20 cellular contexts compared by ENCODE assay signal in the genomic region with DNA sequence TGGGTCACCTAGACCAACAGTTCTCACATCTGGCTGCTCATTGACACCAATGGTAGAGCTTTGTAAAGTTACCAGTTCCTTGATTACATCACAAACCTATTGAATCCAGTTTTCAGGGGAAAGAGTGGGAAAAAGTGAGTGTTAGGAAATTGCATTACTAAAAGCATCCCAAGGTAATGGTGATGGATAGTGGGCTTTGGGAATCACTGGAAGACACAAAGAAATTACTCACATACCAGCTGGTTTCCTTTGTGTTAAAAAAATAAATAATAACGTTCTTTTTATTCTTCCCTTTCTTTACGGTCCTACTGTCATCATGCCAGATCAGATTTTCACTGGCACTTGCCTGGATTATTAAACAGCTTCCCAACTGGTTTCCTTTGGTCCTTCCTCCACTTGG.
A peak's percentile ranks its signal among the peaks of the same experiment; 100 is the strongest.
DNase-seq lines count a peak whose midpoint lies in the region; FAIRE-seq and TF ChIP-seq lines count a peak whose summit lies in the region.
"Had no signal": no experiment of that assay in that cellular context is flagged by ENCODE, and none has a peak within 500 bp of the region (broad histone marks: within the 10 kb centered on the region; RNA-seq: fewer than 3 reads in every experiment).

No MANE protein-coding gene starts in this region.

- H3K4me3 Mint-ChIP-seq in astrocyte (ENCODE audit: unreplicated experiment): no peak overlapping the region
- no peak overlapping the region for H3K4me3 Mint-ChIP-seq in CD8-positive, alpha-beta memory T cell
- H3K4me3 Mint-ChIP-seq in Calu3 (ENCODE audit: low read depth, unreplicated experiment): no peak overlapping the region
- H3K4me3 Mint-ChIP-seq: CD4-positive, CD25-positive, alpha-beta regulatory T cell; H9 had no signal

- H3K9me3 Mint-ChIP-seq in astrocyte (ENCODE audit: unreplicated experiment) (no peaks in the 10 kb centered on the region), Calu3 (ENCODE audit: low read depth, unreplicated experiment) (no peaks in the 10 kb centered on the region)
- peaks cover 0 to 3% (median 0%) of the 10 kb centered on the region in 5 donors for H3K9me3 Mint-ChIP-seq in CD8-positive, alpha-beta memory T cell
- H3K9me3 Mint-ChIP-seq: H9 had no signal

- no peaks in the 10 kb centered on the region for H3K79me2 ChIP-seq in astrocyte (ENCODE audit: insufficient read depth, low read length)

- no peak overlapping the region for H2AK5ac ChIP-seq in mesenchymal stem cell (ENCODE audit: low read length, severe bottlenecking)

- H3K18ac ChIP-seq in mesenchymal stem cell (ENCODE audit: low read depth in 1 of 2, low read length in 2 of 2): no peak overlapping the region

- H3K23ac ChIP-seq in mesenchymal stem cell (ENCODE audit: low read length in 2 of 2): no peak overlapping the region

- H3K27ac Mint-ChIP-seq in astrocyte (ENCODE audit: unreplicated experiment) (no peak overlapping the region), Calu3 (ENCODE audit: unreplicated experiment) (no peak overlapping the region)
- H3K27ac Mint-ChIP-seq in CD8-positive, alpha-beta memory T cell: no peak overlapping the region
- H3K27ac Mint-ChIP-seq: CD4-positive, CD25-positive, alpha-beta regulatory T cell; H9 had no signal

- H3K36me3 Mint-ChIP-seq in astrocyte (ENCODE audit: low read depth, unreplicated experiment): no peaks in the 10 kb centered on the region
- no peaks in the 10 kb centered on the region for H3K36me3 Mint-ChIP-seq in CD8-positive, alpha-beta memory T cell
- H3K36me3 Mint-ChIP-seq in Calu3 (ENCODE audit: insufficient read depth, unreplicated experiment): no peaks in the 10 kb centered on the region
- H3K36me3 Mint-ChIP-seq: CD4-positive, CD25-positive, alpha-beta regulatory T cell had no signal

- H3K9ac ChIP-seq in astrocyte (ENCODE audit: low read length): no peak overlapping the region
- no peak overlapping the region for H3K9ac ChIP-seq in mesenchymal stem cell (ENCODE audit: low read length)

- no peak for FAIRE-seq in astrocyte (lab: Jason Lieb, UNC)
- FAIRE-seq: A204.1, G401.6, GM12891, GM19239, H1, K562 had no signal

- H2BK120ac ChIP-seq in mesenchymal stem cell (ENCODE audit: low read depth, low read length): no peak overlapping the region

- TF ChIP-seq CTCF in astrocyte (IDR thresholded peaks at IDR 0.05; ENCODE audit: insufficient read depth, low read depth, low read length): no peak
- TF ChIP-seq CTCF in fibroblast of mammary gland (conservative IDR thresholded peaks at IDR 0.05; ENCODE audit: control insufficient read depth, insufficient read depth, low read depth, low read length): no peak
- no peak for TF ChIP-seq CTCF in Calu3 (IDR thresholded peaks at IDR 0.05; ENCODE audit: unreplicated experiment)

- DNase-seq in astrocyte (ENCODE audit: low read depth): peak; percentile 34
- peak; percentile 1 for DNase-seq in fibroblast of mammary gland (ENCODE audit: low read depth)
- no peak for DNase-seq in mesenchymal stem cell
- no peak for DNase-seq in CD8-positive, alpha-beta memory T cell
- DNase-seq in Calu3: no peak
- no peak for DNase-seq in T-helper 1 cell
- no peak for DNase-seq in COLO829 (ENCODE audit: low spot score)
- DNase-seq: ACHN; BE2C; C1 segment of cervical spinal cord; CD4-positive, CD25-positive, alpha-beta regulatory T cell; DMS53; DND-41; H9 had no signal

- no peak overlapping the region for H2BK12ac ChIP-seq in mesenchymal stem cell (ENCODE audit: low read length in 2 of 2)

- no TSS peak for BruUV-seq in Calu3 (replicated peaks; lab: Mats Ljungman, UMichigan)

- intact Hi-C loops in Calu3 (cut with micrococcal nuclease; ENCODE audit: unreplicated experiment): no loop called here

- no peak overlapping the region for H2AFZ ChIP-seq in astrocyte (ENCODE audit: low read depth, low read length)
- H2AFZ ChIP-seq in mesenchymal stem cell (ENCODE audit: low read depth, low read length): no peak overlapping the region

- H3K27me3 Mint-ChIP-seq in astrocyte (ENCODE audit: low read depth, unreplicated experiment) (no peaks in the 10 kb centered on the region), Calu3 (ENCODE audit: unreplicated experiment) (no peaks in the 10 kb centered on the region)
- H3K27me3 Mint-ChIP-seq in CD8-positive, alpha-beta memory T cell: no peaks in the 10 kb centered on the region
- H3K27me3 Mint-ChIP-seq: CD4-positive, CD25-positive, alpha-beta regulatory T cell had no signal

- H3K4me1 ChIP-seq in astrocyte (ENCODE audit: insufficient read depth, low read length): no peaks in the 10 kb centered on the region
- H3K4me1 ChIP-seq in mesenchymal stem cell (ENCODE audit: control insufficient read depth, insufficient read depth, low read depth, low read length): no peaks in the 10 kb centered on the region
- H3K4me1 ChIP-seq in CD8-positive, alpha-beta memory T cell (ENCODE audit: insufficient read depth, low read length): no peaks in the 10 kb centered on the region
- H3K4me1 ChIP-seq: BE2C had no signal

- 78% methylated on average over 2 of the region's 2 CpGs for WGBS in mesenchymal stem cell

- POLR2A ChIA-PET in CD8-positive, alpha-beta memory T cell (lab: Charles Lee): no interaction called here

- H3K4me1 Mint-ChIP-seq in astrocyte (ENCODE audit: low read depth, unreplicated experiment) (no peaks in the 10 kb centered on the region), Calu3 (ENCODE audit: low read depth, unreplicated experiment) (no peaks in the 10 kb centered on the region)
- no peaks in the 10 kb centered on the region for H3K4me1 Mint-ChIP-seq in CD8-positive, alpha-beta memory T cell
- H3K4me1 Mint-ChIP-seq: CD4-positive, CD25-positive, alpha-beta regulatory T cell; H9 had no signal

- no peak overlapping the region for H3K4ac ChIP-seq in mesenchymal stem cell (ENCODE audit: low read depth in 1 of 2, low read length in 2 of 2)

- H3K36me3 ChIP-seq in astrocyte (ENCODE audit: insufficient read depth, low read length) (no peaks in the 10 kb centered on the region), mesenchymal stem cell (ENCODE audit: control insufficient read depth in 1 of 2, insufficient read depth in 2 of 2, low read depth in 1 of 2, low read length in 2 of 2) (no peaks in the 10 kb centered on the region)
- no peaks in the 10 kb centered on the region for H3K36me3 ChIP-seq in CD8-positive, alpha-beta memory T cell (ENCODE audit: insufficient read depth, low read length)
- H3K36me3 ChIP-seq: BE2C had no signal

- no peaks in the 10 kb centered on the region for H4K20me1 ChIP-seq in astrocyte (ENCODE audit: insufficient read depth, low read length)

- H2BK5ac ChIP-seq in mesenchymal stem cell (ENCODE audit: low read depth, low read length, poor library complexity, severe bottlenecking): no peak overlapping the region

- H2BK15ac ChIP-seq in mesenchymal stem cell (ENCODE audit: low read depth, poor library complexity, severe bottlenecking): peak overlapping the region; percentile 89

- H4K91ac ChIP-seq in mesenchymal stem cell (ENCODE audit: low read length): no peak overlapping the region

- no peak overlapping the region for H4K8ac ChIP-seq in mesenchymal stem cell (ENCODE audit: low read length)

- H3K14ac ChIP-seq in mesenchymal stem cell (ENCODE audit: low read length in 2 of 2): no peak overlapping the region

- H3K27me3 ChIP-seq in astrocyte (ENCODE audit: insufficient read depth, low read length) (no peaks in the 10 kb centered on the region), mesenchymal stem cell (ENCODE audit: control insufficient read depth in 1 of 2, insufficient read depth in 1 of 2, low read length in 2 of 2) (no peaks in the 10 kb centered on the region)
- no peaks in the 10 kb centered on the region for H3K27me3 ChIP-seq in CD8-positive, alpha-beta memory T cell (ENCODE audit: insufficient read depth, low read length, poor library complexity, severe bottlenecking)
- H3K27me3 ChIP-seq: BE2C had no signal

- H3K4me3 ChIP-seq in astrocyte (ENCODE audit: insufficient read depth, low read depth, low read length) (no peak overlapping the region), fibroblast of mammary gland (ENCODE audit: control insufficient read depth, low read depth, low read length) (no peak overlapping the region), mesenchymal stem cell (ENCODE audit: insufficient read depth in 1 of 2, low read depth in 1 of 2, low read length in 2 of 2) (no peak overlapping the region)
- H3K4me3 ChIP-seq in CD8-positive, alpha-beta memory T cell (ENCODE audit: low read length): no peak overlapping the region
- H3K4me3 ChIP-seq: K562 had no signal

- H3K79me1 ChIP-seq in mesenchymal stem cell (replicated peaks; ENCODE audit: low read length, poor library complexity, severe bottlenecking): no peaks in the 10 kb centered on the region

- H3K4me2 ChIP-seq in astrocyte (ENCODE audit: low read length) (no peak overlapping the region), mesenchymal stem cell (ENCODE audit: low read length, poor library complexity, severe bottlenecking) (no peak overlapping the region)

- CTCF ChIA-PET in CD8-positive, alpha-beta memory T cell (lab: Charles Lee): no interaction called here
- CTCF ChIA-PET in Calu3 (lab: Charles Lee): no interaction called here

- H3K9me3 ChIP-seq in astrocyte (ENCODE audit: insufficient read depth, low read depth, low read length) (no peaks in the 10 kb centered on the region), mesenchymal stem cell (ENCODE audit: control insufficient read depth, low read length) (no peaks in the 10 kb centered on the region)
- H3K9me3 ChIP-seq in CD8-positive, alpha-beta memory T cell (ENCODE audit: low read length): no peaks in the 10 kb centered on the region
- H3K9me3 ChIP-seq: BE2C had no signal

- no peak overlapping the region for H3K27ac ChIP-seq in astrocyte (ENCODE audit: low read depth, low read length)
- H3K27ac ChIP-seq in mesenchymal stem cell (ENCODE audit: low read length, poor library complexity, severe bottlenecking): no peak overlapping the region
- no peak overlapping the region for H3K27ac ChIP-seq in CD8-positive, alpha-beta memory T cell (ENCODE audit: low read depth, low read length)

Comparison
In these comparisons a context has a peak if more than half of its experiments do, and no peak if none do; other contexts are left out.
1. DNase-seq: peak in astrocyte (single experiment) and fibroblast of mammary gland (single experiment); none in mesenchymal stem cell (single experiment), CD8-positive, alpha-beta memory T cell (0 of 5), Calu3 (single experiment), T-helper 1 cell (0 of 5) and COLO829 (single experiment).